8 cellular contexts compared by ENCODE assay signal in the genomic region with DNA sequence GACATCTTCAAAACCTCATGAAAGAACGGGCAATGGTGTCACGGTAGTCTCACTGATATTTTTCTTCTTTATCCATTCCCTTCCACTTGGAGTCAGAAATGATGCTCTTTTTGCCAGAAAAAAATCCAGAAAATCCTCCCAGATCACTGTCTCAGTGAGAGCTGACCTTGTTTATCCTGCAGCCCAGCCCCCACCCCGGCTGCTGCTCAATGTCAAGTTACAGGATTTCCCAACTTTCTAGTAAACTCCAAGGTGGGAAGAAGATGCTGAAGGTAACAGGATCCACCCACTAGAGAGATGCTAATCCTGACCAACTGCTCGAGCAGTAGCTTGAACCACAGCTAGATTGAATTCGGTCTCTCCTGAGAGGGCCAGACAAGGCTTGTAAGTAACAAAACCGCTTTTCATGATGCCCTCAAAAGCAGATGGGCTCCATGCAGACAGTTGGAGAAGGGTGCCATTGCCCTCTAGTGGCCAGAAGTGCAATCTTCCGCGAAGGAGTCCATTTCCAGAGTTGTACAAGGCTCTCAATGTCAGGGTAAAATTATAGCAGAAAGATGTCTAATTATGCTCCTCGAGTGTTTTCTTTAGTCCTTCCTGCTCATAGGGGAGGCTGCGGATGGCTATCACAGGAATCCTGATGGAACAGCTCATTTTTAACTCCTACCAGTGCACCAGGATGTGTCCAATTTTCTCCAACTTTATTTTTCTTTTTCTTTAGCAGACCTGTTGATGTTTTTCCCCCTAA. TPM values are rescaled to one million over a fixed set of nuclear protein-coding genes. Genes with fewer than 3 reads are reported as not detected.
DNase-seq lines count a peak whose midpoint lies in the region; ATAC-seq and TF ChIP-seq lines count a peak whose summit lies in the region.

No MANE protein-coding gene starts in this region.

- H3K4me3 ChIP-seq in WI38 (ENCODE audit: low read depth, low read length) (peak overlapping the region; percentile 34), fibroblast of villous mesenchyme (ENCODE audit: low read depth, low read length) (peak overlapping the region; percentile 32)

- H3K9me3 Mint-ChIP-seq in neural crest cell: no peaks in the 10 kb centered on the region

- ATAC-seq in GM18499 (IDR thresholded peaks at IDR 0.05; ENCODE audit: insufficient read depth, unreplicated experiment) (peak; percentile 70), HG02884 (IDR thresholded peaks at IDR 0.05; ENCODE audit: unreplicated experiment) (peak; percentile 86)

- TF ChIP-seq CTCF in AG09319 (IDR thresholded peaks at IDR 0.05; ENCODE audit: low read depth, low read length) (peak; percentile 93), WI38 (IDR thresholded peaks at IDR 0.05; ENCODE audit: low read depth, low read length) (peak; percentile 87), fibroblast of villous mesenchyme (IDR thresholded peaks at IDR 0.05; ENCODE audit: insufficient read depth, low read depth, low read length) (peak; percentile 96), neural crest cell (conservative IDR thresholded peaks at IDR 0.05) (peak; percentile 95)

- H3K27ac Mint-ChIP-seq in neural crest cell (ENCODE audit: unreplicated experiment): peak overlapping the region; percentile 4

- no peaks in the 10 kb centered on the region for H3K36me3 Mint-ChIP-seq in neural crest cell (ENCODE audit: low read depth)

- H3K4me1 Mint-ChIP-seq in neural crest cell: peaks cover 39% of the 10 kb centered on the region

- H3K27me3 Mint-ChIP-seq in neural crest cell (ENCODE audit: low read depth): peaks cover 60% of the 10 kb centered on the region

- peak; percentile 64 for DNase-seq in AG09319 (ENCODE audit: extremely low read depth, low read depth)
- peak; percentile 19 for DNase-seq in NCI-H2107 treated with DMSO at 0.1 percent for 48 hours (lab: John Stamatoyannopoulos, UW; ENCODE audit: unreplicated experiment)
- peak; percentile 90 for DNase-seq in fibroblast of villous mesenchyme (ENCODE audit: low read depth)
- peak; percentile 67 for DNase-seq in neural crest cell (ENCODE audit: low read depth, low spot score)
- no peak for DNase-seq in activated gamma-delta T cell (lab: John Stamatoyannopoulos, UW)

- H3K4me3 Mint-ChIP-seq in neural crest cell: peak overlapping the region; percentile 81

RNA-seq across cellular contexts. Expression of a gene that starts 4.0 kb away (rescaled TPM):
- total RNA-seq in fibroblast of villous mesenchyme: 265 and 290 TPM in 2 replicates
- total RNA-seq in neural crest cell: 28.5 and 31.7 TPM in 2 replicates
